ENCODE assay signal across 8 cellular contexts in genomic region chr20:49323622-49324238, GRCh38. TPM values are rescaled to one million over a fixed set of nuclear protein-coding genes. Genes with fewer than 3 reads are reported as not detected.
A peak's percentile ranks its signal among the peaks of the same experiment; 100 is the strongest.
DNase-seq lines count a peak whose midpoint lies in the region; ATAC-seq lines count a peak whose summit lies in the region.

No MANE protein-coding gene starts in this region.

- DNase-seq in A172 (ENCODE audit: low spot score) (peak; percentile 84), EH (ENCODE audit: low read depth) (peak; percentile 75), NCI-H2107 (lab: John Stamatoyannopoulos, UW) (peak; percentile 64), glomerular endothelial cell (ENCODE audit: extremely low read depth, low read depth, low spot score) (peak; percentile 75), NCI-H446 treated with DMSO at 0.1 percent for 48 hours (lab: John Stamatoyannopoulos, UW) (no peak)
- peak; percentile 7 for DNase-seq in activated T-cell treated with anti-CD3 and anti-CD28 coated beads, Interleukin-2, amount 50 U/mL, for 4 hours
- peak; percentile 12 to 61 for DNase-seq in stimulated activated effector memory CD8-positive, alpha-beta T cell treated with anti-CD3 and anti-CD28 coated beads, Interleukin-12 subunit alpha, Interleukin-12 subunit beta, amount 100 ng/mL, for 72 hours (ENCODE audit: low spot score in 2 of 2)

- H3K4me3 Mint-ChIP-seq in activated T-cell treated with anti-CD3 and anti-CD28 coated beads, Interleukin-2, amount 50 U/mL, for 4 hours = no peak overlapping the region
- no peak overlapping the region for H3K4me3 Mint-ChIP-seq in stimulated activated effector memory CD8-positive, alpha-beta T cell treated with anti-CD3 and anti-CD28 coated beads, Interleukin-12 subunit alpha, Interleukin-12 subunit beta, amount 100 ng/mL, for 72 hours

- no peaks in the 10 kb centered on the region for H3K36me3 Mint-ChIP-seq in activated T-cell treated with anti-CD3 and anti-CD28 coated beads, Interleukin-2, amount 50 U/mL, for 4 hours (ENCODE audit: insufficient read depth)
- peaks cover 3% of the 10 kb centered on the region for H3K36me3 Mint-ChIP-seq in stimulated activated effector memory CD8-positive, alpha-beta T cell treated with anti-CD3 and anti-CD28 coated beads, Interleukin-12 subunit alpha, Interleukin-12 subunit beta, amount 100 ng/mL, for 72 hours

- peaks cover 23% of the 10 kb centered on the region for H3K4me1 Mint-ChIP-seq in activated T-cell treated with anti-CD3 and anti-CD28 coated beads, Interleukin-2, amount 50 U/mL, for 4 hours (ENCODE audit: low read depth)
- H3K4me1 Mint-ChIP-seq in stimulated activated effector memory CD8-positive, alpha-beta T cell treated with anti-CD3 and anti-CD28 coated beads, Interleukin-12 subunit alpha, Interleukin-12 subunit beta, amount 100 ng/mL, for 72 hours = peaks cover 32% of the 10 kb centered on the region

- peaks cover 27% of the 10 kb centered on the region for H3K27me3 Mint-ChIP-seq in activated T-cell treated with anti-CD3 and anti-CD28 coated beads, Interleukin-2, amount 50 U/mL, for 4 hours (ENCODE audit: low read depth)

- peak overlapping the region; percentile 88 for H3K27ac Mint-ChIP-seq in stimulated activated effector memory CD8-positive, alpha-beta T cell treated with anti-CD3 and anti-CD28 coated beads, Interleukin-12 subunit alpha, Interleukin-12 subunit beta, amount 100 ng/mL, for 72 hours

- no peaks in the 10 kb centered on the region for H3K9me3 Mint-ChIP-seq in activated T-cell treated with anti-CD3 and anti-CD28 coated beads, Interleukin-2, amount 50 U/mL, for 4 hours
- H3K9me3 Mint-ChIP-seq in stimulated activated effector memory CD8-positive, alpha-beta T cell treated with anti-CD3 and anti-CD28 coated beads, Interleukin-12 subunit alpha, Interleukin-12 subunit beta, amount 100 ng/mL, for 72 hours = no peaks in the 10 kb centered on the region

- ATAC-seq in activated T-cell treated with anti-CD3 and anti-CD28 coated beads, Interleukin-2, amount 50 U/mL, for 4 hours = peak; percentile 72 to 82
- ATAC-seq in stimulated activated effector memory CD8-positive, alpha-beta T cell treated with anti-CD3 and anti-CD28 coated beads, Interleukin-12 subunit alpha, Interleukin-12 subunit beta, amount 100 ng/mL, for 72 hours = peak; percentile 89
- no peak for ATAC-seq in GM18873 (IDR thresholded peaks at IDR 0.05; ENCODE audit: low FRiP score, unreplicated experiment)

RNA-seq across cellular contexts. Expression of gene ZNFX1, which starts 45.9 kb away (rescaled TPM):
- total RNA-seq in A172 (2014; rRNA removed; shearing (Covaris generic)) = 33.8 and 34.2 TPM in 2 replicates
- total RNA-seq in activated T-cell treated with anti-CD3 and anti-CD28 coated beads, Interleukin-2, amount 50 U/mL, for 4 hours = 10 to 100 TPM; 52.5 to 69.2 (median 56.4) TPM
- 54.1 and 60.0 TPM in 2 replicates for total RNA-seq in glomerular endothelial cell
